1 cellular context compared by ENCODE assay signal in the genomic region with DNA sequence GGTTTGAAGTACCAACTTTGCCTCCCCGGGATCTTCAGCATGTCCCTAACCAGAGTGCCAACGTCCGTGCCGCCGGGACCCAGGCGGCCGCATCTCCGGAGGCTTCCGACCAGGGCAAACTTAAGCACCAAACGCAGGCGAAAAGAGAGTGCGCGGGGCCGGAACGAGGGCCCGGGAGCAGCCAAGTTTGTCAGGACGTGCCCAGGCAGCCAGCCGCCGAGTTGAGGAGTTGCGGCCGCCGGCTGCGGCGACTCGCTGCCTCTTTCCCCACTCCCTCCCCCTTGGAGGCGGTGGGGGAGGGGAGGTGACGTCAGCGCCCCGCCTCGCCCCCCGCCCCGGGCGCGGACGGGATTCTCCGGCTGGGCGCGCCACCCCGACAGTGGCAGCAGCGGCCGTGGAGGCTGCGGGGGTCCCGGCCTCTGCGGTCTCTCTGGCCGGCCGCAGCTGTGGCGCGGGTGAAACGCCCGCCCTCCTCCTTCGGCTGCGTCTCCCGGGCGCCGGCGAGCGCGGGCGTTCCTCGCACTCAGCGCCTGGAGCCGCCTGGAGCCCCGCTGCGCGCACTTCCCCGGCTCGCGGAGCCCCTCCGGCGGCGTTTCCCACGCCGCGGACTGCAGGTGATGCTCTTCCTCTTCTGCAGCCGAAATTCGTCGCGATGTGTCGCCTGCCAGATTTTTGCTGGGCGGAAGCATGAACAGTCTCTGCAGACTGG.
A peak's percentile ranks its signal among the peaks of the same experiment; 100 is the strongest.
TF ChIP-seq lines count a peak whose summit lies in the region.

No MANE protein-coding gene starts in this region.

TF ChIP-seq in HEK293, 187 proteins besides CTCF, POLR2A, EP300 and RAD21 (continued from another document and continues in another):
- TF ChIP-seq, protein P1, sequence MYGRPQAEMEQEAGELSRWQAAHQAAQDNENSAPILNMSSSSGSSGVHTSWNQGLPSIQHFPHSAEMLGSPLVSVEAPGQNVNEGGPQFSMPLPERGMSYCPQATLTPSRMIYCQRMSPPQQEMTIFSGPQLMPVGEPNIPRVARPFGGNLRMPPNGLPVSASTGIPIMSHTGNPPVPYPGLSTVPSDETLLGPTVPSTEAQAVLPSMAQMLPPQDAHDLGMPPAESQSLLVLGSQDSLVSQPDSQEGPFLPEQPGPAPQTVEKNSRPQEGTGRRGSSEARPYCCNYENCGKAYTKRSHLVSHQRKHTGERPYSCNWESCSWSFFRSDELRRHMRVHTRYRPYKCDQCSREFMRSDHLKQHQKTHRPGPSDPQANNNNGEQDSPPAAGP (tag by site-specific recombination; IDR thresholded peaks at IDR 0.05) = peak; percentile 58; the same call in 1 of the 2 replicates
- peak; percentile 55 for TF ChIP-seq SP2 (tag by site-specific recombination; IDR thresholded peaks at IDR 0.05)
- TF ChIP-seq, protein P2, sequence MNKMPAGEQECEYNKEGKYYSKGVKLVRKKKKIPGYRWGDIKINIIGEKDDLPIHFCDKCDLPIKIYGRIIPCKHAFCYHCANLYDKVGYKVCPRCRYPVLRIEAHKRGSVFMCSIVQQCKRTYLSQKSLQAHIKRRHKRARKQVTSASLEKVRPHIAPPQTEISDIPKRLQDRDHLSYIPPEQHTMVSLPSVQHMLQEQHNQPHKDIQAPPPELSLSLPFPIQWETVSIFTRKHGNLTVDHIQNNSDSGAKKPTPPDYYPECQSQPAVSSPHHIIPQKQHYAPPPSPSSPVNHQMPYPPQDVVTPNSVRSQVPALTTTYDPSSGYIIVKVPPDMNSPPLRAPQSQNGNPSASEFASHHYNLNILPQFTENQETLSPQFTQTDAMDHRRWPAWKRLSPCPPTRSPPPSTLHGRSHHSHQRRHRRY (tag by site-specific recombination; IDR thresholded peaks at IDR 0.05) = no peak
- no peak for TF ChIP-seq REPIN1 (tag by site-specific recombination; IDR thresholded peaks at IDR 0.05; ENCODE audit: low read depth)
- TF ChIP-seq OVOL3 (tag by site-specific recombination; IDR thresholded peaks at IDR 0.05) = no peak
- no peak for TF ChIP-seq ZNF473 (tag by site-specific recombination; IDR thresholded peaks at IDR 0.05)
- no peak for TF ChIP-seq ZNF777 (tag by site-specific recombination; IDR thresholded peaks at IDR 0.05; ENCODE audit: borderline replicate concordance)
- TF ChIP-seq, protein P3, sequence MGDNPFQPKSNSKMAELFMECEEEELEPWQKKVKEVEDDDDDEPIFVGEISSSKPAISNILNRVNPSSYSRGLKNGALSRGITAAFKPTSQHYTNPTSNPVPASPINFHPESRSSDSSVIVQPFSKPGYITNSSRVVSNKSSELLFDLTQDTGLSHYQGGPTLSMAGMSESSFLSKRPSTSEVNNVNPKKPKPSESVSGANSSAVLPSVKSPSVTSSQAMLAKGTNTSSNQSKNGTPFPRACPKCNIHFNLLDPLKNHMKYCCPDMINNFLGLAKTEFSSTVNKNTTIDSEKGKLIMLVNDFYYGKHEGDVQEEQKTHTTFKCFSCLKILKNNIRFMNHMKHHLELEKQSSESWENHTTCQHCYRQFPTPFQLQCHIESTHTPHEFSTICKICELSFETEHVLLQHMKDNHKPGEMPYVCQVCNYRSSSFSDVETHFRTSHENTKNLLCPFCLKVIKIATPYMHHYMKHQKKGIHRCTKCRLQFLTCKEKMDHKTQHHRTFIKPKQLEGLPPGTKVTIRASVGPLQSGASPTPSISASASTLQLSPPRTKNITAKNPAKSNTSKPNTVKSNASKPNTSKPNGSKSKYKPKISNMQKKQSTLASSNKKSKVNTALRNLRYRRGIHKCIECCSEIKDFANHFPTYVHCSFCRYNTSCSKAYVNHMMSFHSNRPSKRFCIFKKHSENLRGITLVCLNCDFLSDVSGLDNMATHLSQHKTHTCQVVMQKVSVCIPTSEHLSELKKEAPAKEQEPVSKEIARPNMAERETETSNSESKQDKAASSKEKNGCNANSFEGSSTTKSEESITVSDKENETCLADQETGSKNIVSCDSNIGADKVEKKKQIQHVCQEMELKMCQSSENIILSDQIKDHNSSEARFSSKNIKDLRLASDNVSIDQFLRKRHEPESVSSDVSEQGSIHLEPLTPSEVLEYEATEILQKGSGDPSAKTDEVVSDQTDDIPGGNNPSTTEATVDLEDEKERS (tag by site-specific recombination; IDR thresholded peaks at IDR 0.05) = no peak
- TF ChIP-seq SP3 (tag by site-specific recombination; IDR thresholded peaks at IDR 0.05) = peak; percentile 63
- TF ChIP-seq ZNF677 (tag by site-specific recombination; IDR thresholded peaks at IDR 0.05) = 0 out of 2 replicates have a peak, but pooled peaks have one; percentile 46
- TF ChIP-seq, protein P4, sequence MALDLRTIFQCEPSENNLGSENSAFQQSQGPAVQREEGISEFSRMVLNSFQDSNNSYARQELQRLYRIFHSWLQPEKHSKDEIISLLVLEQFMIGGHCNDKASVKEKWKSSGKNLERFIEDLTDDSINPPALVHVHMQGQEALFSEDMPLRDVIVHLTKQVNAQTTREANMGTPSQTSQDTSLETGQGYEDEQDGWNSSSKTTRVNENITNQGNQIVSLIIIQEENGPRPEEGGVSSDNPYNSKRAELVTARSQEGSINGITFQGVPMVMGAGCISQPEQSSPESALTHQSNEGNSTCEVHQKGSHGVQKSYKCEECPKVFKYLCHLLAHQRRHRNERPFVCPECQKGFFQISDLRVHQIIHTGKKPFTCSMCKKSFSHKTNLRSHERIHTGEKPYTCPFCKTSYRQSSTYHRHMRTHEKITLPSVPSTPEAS (tag by site-specific recombination; IDR thresholded peaks at IDR 0.05) = no peak
- TF ChIP-seq ZNF791 (tag by site-specific recombination; IDR thresholded peaks at IDR 0.05) = no peak
- TF ChIP-seq, protein P5, sequence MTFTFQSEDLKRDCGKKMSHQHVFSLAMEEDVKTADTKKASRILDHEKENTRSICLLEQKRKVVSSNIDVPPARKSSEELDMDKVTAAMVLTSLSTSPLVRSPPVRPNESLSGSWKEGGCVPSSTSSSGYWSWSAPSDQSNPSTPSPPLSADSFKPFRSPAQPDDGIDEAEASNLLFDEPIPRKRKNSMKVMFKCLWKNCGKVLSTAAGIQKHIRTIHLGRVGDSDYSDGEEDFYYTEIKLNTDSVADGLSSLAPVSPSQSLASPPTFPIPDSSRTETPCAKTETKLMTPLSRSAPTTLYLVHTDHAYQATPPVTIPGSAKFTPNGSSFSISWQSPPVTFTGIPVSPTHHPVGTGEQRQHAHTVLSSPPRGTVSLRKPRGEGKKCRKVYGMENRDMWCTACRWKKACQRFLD (tag by site-specific recombination; IDR thresholded peaks at IDR 0.05) = no peak
- TF ChIP-seq ZBTB20 (tag by site-specific recombination; IDR thresholded peaks at IDR 0.05) = peak; percentile 90
- TF ChIP-seq, protein P6, sequence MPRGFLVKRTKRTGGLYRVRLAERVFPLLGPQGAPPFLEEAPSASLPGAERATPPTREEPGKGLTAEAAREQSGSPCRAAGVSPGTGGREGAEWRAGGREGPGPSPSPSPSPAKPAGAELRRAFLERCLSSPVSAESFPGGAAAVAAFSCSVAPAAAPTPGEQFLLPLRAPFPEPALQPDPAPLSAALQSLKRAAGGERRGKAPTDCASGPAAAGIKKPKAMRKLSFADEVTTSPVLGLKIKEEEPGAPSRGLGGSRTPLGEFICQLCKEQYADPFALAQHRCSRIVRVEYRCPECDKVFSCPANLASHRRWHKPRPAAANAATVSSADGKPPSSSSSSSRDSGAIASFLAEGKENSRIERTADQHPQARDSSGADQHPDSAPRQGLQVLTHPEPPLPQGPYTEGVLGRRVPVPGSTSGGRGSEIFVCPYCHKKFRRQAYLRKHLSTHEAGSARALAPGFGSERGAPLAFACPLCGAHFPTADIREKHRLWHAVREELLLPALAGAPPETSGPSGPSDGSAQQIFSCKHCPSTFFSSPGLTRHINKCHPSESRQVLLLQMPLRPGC (tag by site-specific recombination; IDR thresholded peaks at IDR 0.05) = peak; percentile 58; the same call in 1 of the 2 replicates
- no peak for TF ChIP-seq ZNF341 (tag by site-specific recombination; IDR thresholded peaks at IDR 0.05; ENCODE audit: low read depth)
- TF ChIP-seq, protein P7, sequence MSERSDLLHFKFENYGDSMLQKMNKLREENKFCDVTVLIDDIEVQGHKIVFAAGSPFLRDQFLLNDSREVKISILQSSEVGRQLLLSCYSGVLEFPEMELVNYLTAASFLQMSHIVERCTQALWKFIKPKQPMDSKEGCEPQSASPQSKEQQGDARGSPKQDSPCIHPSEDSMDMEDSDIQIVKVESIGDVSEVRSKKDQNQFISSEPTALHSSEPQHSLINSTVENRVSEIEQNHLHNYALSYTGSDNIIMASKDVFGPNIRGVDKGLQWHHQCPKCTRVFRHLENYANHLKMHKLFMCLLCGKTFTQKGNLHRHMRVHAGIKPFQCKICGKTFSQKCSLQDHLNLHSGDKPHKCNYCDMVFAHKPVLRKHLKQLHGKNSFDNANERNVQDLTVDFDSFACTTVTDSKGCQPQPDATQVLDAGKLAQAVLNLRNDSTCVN (tag by site-specific recombination; optimal IDR thresholded peaks at IDR 0.05) = peak; percentile 66
- TF ChIP-seq, protein P8, sequence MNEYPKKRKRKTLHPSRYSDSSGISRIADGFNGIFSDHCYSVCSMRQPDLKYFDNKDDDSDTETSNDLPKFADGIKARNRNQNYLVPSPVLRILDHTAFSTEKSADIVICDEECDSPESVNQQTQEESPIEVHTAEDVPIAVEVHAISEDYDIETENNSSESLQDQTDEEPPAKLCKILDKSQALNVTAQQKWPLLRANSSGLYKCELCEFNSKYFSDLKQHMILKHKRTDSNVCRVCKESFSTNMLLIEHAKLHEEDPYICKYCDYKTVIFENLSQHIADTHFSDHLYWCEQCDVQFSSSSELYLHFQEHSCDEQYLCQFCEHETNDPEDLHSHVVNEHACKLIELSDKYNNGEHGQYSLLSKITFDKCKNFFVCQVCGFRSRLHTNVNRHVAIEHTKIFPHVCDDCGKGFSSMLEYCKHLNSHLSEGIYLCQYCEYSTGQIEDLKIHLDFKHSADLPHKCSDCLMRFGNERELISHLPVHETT (tag by site-specific recombination; IDR thresholded peaks at IDR 0.05) = no peak
- peak; percentile 77 for TF ChIP-seq ZFHX2 (tag by site-specific recombination; conservative IDR thresholded peaks at IDR 0.05)
- peak; percentile 84 for TF ChIP-seq IKZF3 (tag by site-specific recombination; IDR thresholded peaks at IDR 0.05)
- TF ChIP-seq ZNF544 (tag by site-specific recombination; IDR thresholded peaks at IDR 0.05) = no peak
- no peak for TF ChIP-seq ZNF37A (tag by site-specific recombination; IDR thresholded peaks at IDR 0.05)
- TF ChIP-seq, protein P9, sequence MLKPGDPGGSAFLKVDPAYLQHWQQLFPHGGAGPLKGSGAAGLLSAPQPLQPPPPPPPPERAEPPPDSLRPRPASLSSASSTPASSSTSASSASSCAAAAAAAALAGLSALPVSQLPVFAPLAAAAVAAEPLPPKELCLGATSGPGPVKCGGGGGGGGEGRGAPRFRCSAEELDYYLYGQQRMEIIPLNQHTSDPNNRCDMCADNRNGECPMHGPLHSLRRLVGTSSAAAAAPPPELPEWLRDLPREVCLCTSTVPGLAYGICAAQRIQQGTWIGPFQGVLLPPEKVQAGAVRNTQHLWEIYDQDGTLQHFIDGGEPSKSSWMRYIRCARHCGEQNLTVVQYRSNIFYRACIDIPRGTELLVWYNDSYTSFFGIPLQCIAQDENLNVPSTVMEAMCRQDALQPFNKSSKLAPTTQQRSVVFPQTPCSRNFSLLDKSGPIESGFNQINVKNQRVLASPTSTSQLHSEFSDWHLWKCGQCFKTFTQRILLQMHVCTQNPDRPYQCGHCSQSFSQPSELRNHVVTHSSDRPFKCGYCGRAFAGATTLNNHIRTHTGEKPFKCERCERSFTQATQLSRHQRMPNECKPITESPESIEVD (tag by site-specific recombination; IDR thresholded peaks at IDR 0.05) = 0 out of 2 replicates have a peak, but pooled peaks have one; percentile 9
- TF ChIP-seq ZNF366 (tag by site-specific recombination; conservative IDR thresholded peaks at IDR 0.05) = no peak
- peak; percentile 50 for TF ChIP-seq SP7 (tag by site-specific recombination; IDR thresholded peaks at IDR 0.05)
- TF ChIP-seq, protein P10, sequence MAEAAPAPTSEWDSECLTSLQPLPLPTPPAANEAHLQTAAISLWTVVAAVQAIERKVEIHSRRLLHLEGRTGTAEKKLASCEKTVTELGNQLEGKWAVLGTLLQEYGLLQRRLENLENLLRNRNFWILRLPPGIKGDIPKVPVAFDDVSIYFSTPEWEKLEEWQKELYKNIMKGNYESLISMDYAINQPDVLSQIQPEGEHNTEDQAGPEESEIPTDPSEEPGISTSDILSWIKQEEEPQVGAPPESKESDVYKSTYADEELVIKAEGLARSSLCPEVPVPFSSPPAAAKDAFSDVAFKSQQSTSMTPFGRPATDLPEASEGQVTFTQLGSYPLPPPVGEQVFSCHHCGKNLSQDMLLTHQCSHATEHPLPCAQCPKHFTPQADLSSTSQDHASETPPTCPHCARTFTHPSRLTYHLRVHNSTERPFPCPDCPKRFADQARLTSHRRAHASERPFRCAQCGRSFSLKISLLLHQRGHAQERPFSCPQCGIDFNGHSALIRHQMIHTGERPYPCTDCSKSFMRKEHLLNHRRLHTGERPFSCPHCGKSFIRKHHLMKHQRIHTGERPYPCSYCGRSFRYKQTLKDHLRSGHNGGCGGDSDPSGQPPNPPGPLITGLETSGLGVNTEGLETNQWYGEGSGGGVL (tag by site-specific recombination; IDR thresholded peaks at IDR 0.05) = peak; percentile 75
- peak; percentile 42; the same call in 1 of the 2 replicates for TF ChIP-seq ZNF561 (tag by site-specific recombination; IDR thresholded peaks at IDR 0.05; ENCODE audit: borderline replicate concordance)
- TF ChIP-seq RBAK (tag by site-specific recombination; IDR thresholded peaks at IDR 0.05) = no peak
- TF ChIP-seq BCL11B (tag by site-specific recombination; IDR thresholded peaks at IDR 0.05; ENCODE audit: low read depth) = peak; percentile 46; the same call in 1 of the 2 replicates
- TF ChIP-seq ZNF184 (tag by site-specific recombination; IDR thresholded peaks at IDR 0.05) = 0 out of 2 replicates have a peak, but pooled peaks have one; percentile 37
- no peak for TF ChIP-seq ZNF558 (tag by site-specific recombination; IDR thresholded peaks at IDR 0.05)
- peak; percentile 95 for TF ChIP-seq KLF1 (tag by site-specific recombination; IDR thresholded peaks at IDR 0.05)
- TF ChIP-seq KLF9 (tag by site-specific recombination; IDR thresholded peaks at IDR 0.05; ENCODE audit: low read depth) = peak; percentile 76
- TF ChIP-seq, protein P11, sequence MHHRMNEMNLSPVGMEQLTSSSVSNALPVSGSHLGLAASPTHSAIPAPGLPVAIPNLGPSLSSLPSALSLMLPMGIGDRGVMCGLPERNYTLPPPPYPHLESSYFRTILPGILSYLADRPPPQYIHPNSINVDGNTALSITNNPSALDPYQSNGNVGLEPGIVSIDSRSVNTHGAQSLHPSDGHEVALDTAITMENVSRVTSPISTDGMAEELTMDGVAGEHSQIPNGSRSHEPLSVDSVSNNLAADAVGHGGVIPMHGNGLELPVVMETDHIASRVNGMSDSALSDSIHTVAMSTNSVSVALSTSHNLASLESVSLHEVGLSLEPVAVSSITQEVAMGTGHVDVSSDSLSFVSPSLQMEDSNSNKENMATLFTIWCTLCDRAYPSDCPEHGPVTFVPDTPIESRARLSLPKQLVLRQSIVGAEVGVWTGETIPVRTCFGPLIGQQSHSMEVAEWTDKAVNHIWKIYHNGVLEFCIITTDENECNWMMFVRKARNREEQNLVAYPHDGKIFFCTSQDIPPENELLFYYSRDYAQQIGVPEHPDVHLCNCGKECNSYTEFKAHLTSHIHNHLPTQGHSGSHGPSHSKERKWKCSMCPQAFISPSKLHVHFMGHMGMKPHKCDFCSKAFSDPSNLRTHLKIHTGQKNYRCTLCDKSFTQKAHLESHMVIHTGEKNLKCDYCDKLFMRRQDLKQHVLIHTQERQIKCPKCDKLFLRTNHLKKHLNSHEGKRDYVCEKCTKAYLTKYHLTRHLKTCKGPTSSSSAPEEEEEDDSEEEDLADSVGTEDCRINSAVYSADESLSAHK (tag by site-specific recombination; IDR thresholded peaks at IDR 0.05) = no peak; the same call in 1 of the 2 replicates
